9 cellular contexts compared by ENCODE assay signal in genomic region chr9:24900179-24900578, GRCh38.
"Had no signal": no experiment of that assay in that cellular context is flagged by ENCODE, and none has a peak within 500 bp of the region (broad histone marks: within the 10 kb centered on the region; RNA-seq: fewer than 3 reads in every experiment).

No MANE protein-coding gene starts in this region.

- H3K36me3 ChIP-seq: HAP-1 had no signal

- H3K4me1 ChIP-seq: HAP-1 had no signal

- H3K4me3 ChIP-seq: GM23248, GM23338, HAP-1 had no signal

- H3K9ac ChIP-seq: GM23248 had no signal

- H3K27ac ChIP-seq: GM23248 had no signal

- H2AFZ ChIP-seq: GM23248, GM23338 had no signal

- H3K4me2 ChIP-seq: GM23338 had no signal

- DNase-seq: GM23248, GOT3, H7, H9, HCEC 1CT, HFFc6 had no signal

- ATAC-seq: GM23338, HCT116 had no signal

- H3K9me3 ChIP-seq: HAP-1 had no signal
